ENCODE assay signal across 1 cellular context in the genomic region with DNA sequence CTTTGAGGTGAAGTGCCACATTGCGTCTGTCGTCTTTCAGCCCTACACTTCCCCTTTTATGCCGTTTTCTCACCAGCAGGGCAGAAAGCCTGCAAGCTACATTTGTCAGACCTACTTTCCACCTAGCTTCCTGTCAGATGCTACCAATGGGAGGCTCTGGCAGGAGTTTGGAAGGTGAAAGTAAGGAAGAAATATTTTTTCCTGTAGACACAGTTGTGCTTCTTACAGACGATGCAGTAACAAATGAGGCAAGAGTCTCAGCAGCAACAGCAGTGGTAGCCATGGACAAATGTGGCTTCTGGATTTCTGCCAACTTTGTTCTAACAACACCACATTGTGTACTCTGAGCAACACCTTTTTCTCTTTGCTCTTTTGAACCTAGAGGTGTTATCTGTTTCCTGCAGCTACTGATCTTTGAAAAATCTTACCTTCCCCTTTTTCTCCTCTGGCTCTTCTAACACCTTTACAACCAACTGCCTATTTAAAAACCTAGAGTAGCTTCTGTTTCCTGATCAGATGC.
TF ChIP-seq lines count a peak whose summit lies in the region.

No MANE protein-coding gene starts in this region.

TF ChIP-seq in HepG2, 621 proteins besides CTCF, POLR2A, EP300 and RAD21 (continues in another document):
- TF ChIP-seq HNRNPH1 (optimal IDR thresholded peaks at IDR 0.05; ENCODE audit: low read depth, low read length) (no peak), ZNF605 (CRISPR knock-in tag; IDR thresholded peaks at IDR 0.05) (0 out of 2 replicates have a peak, but pooled peaks have one; percentile 18), HDAC2 (CRISPR knock-in tag; IDR thresholded peaks at IDR 0.05) (no peak), ETV6 (CRISPR knock-in tag; conservative IDR thresholded peaks at IDR 0.05) (no peak), NFE2L1 (CRISPR knock-in tag; IDR thresholded peaks at IDR 0.05; ENCODE audit: borderline replicate concordance) (no peak), TBX2 (CRISPR knock-in tag; IDR thresholded peaks at IDR 0.05; ENCODE audit: borderline replicate concordance) (peak; percentile 81; the same call in 1 of the 2 replicates), ARNTL (CRISPR knock-in tag; IDR thresholded peaks at IDR 0.05) (no peak), NAIF1 (CRISPR knock-in tag; IDR thresholded peaks at IDR 0.05; ENCODE audit: borderline replicate concordance) (no peak), ATRX (CRISPR knock-in tag; IDR thresholded peaks at IDR 0.05; ENCODE audit: borderline replicate concordance) (no peak), RARA (CRISPR knock-in tag; IDR thresholded peaks at IDR 0.05) (peak; percentile 16; the same call in 1 of the 2 replicates), MTA3 (CRISPR knock-in tag; IDR thresholded peaks at IDR 0.05) (no peak), SOX13 (IDR thresholded peaks at IDR 0.05) (no peak), SOX13 (CRISPR knock-in tag; conservative IDR thresholded peaks at IDR 0.05 in 1 of 2, IDR thresholded peaks at IDR 0.05 in 1 of 2) (peak in 1 of 2 experiments; percentile 70; a peak in 2 of 4 replicates), REXO4 (CRISPR knock-in tag; IDR thresholded peaks at IDR 0.05; ENCODE audit: borderline replicate concordance) (no peak), ZSCAN22 (CRISPR knock-in tag; IDR thresholded peaks at IDR 0.05) (no peak), ZNF674 (CRISPR knock-in tag; IDR thresholded peaks at IDR 0.05; ENCODE audit: low read depth) (no peak), ZNF350 (CRISPR knock-in tag; IDR thresholded peaks at IDR 0.05; ENCODE audit: borderline replicate concordance, low read depth) (no peak), ZNF564 (CRISPR knock-in tag; IDR thresholded peaks at IDR 0.05) (0 out of 2 replicates have a peak, but pooled peaks have one; percentile 26)
- TF ChIP-seq, protein P1, sequence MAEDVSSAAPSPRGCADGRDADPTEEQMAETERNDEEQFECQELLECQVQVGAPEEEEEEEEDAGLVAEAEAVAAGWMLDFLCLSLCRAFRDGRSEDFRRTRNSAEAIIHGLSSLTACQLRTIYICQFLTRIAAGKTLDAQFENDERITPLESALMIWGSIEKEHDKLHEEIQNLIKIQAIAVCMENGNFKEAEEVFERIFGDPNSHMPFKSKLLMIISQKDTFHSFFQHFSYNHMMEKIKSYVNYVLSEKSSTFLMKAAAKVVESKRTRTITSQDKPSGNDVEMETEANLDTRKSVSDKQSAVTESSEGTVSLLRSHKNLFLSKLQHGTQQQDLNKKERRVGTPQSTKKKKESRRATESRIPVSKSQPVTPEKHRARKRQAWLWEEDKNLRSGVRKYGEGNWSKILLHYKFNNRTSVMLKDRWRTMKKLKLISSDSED (CRISPR knock-in tag; IDR thresholded peaks at IDR 0.05): no peak
- TF ChIP-seq, protein P2, sequence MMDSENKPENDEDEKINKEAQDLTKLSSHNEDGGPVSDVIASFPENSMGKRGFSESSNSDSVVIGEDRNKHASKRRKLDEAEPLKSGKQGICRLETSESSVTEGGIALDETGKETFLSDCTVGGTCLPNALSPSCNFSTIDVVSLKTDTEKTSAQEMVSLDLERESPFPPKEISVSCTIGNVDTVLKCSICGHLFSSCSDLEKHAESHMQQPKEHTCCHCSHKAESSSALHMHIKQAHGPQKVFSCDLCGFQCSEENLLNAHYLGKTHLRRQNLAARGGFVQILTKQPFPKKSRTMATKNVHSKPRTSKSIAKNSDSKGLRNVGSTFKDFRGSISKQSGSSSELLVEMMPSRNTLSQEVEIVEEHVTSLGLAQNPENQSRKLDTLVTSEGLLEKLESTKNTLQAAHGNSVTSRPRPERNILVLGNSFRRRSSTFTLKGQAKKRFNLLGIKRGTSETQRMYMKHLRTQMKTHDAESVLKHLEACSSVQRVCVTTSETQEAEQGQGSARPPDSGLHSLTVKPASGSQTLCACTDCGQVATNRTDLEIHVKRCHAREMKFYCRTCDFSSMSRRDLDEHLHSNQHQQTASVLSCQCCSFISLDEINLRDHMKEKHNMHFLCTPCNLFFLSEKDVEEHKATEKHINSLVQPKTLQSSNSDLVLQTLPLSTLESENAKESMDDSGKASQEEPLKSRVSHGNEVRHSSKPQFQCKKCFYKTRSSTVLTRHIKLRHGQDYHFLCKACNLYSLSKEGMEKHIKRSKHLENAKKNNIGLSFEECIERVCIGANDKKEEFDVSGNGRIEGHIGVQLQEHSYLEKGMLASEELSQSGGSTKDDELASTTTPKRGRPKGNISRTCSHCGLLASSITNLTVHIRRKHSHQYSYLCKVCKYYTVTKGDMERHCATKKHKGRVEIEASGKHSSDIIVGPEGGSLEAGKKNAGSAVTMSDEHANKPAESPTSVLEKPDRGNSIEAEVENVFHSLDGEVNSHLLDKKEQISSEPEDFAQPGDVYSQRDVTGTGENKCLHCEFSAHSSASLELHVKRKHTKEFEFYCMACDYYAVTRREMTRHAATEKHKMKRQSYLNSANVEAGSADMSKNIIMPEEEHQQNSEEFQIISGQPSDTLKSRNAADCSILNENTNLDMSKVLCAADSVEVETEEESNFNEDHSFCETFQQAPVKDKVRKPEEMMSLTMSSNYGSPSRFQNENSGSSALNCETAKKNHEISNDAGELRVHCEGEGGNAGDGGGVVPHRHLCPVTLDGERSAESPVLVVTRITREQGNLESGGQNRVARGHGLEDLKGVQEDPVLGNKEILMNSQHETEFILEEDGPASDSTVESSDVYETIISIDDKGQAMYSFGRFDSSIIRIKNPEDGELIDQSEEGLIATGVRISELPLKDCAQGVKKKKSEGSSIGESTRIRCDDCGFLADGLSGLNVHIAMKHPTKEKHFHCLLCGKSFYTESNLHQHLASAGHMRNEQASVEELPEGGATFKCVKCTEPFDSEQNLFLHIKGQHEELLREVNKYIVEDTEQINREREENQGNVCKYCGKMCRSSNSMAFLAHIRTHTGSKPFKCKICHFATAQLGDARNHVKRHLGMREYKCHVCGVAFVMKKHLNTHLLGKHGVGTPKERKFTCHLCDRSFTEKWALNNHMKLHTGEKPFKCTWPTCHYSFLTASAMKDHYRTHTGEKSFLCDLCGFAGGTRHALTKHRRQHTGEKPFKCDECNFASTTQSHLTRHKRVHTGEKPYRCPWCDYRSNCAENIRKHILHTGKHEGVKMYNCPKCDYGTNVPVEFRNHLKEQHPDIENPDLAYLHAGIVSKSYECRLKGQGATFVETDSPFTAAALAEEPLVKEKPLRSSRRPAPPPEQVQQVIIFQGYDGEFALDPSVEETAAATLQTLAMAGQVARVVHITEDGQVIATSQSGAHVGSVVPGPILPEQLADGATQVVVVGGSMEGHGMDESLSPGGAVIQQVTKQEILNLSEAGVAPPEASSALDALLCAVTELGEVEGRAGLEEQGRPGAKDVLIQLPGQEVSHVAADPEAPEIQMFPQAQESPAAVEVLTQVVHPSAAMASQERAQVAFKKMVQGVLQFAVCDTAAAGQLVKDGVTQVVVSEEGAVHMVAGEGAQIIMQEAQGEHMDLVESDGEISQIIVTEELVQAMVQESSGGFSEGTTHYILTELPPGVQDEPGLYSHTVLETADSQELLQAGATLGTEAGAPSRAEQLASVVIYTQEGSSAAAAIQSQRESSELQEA (CRISPR knock-in tag; IDR thresholded peaks at IDR 0.05; ENCODE audit: not compliant biosample characterization): no peak
- TF ChIP-seq, protein P3, sequence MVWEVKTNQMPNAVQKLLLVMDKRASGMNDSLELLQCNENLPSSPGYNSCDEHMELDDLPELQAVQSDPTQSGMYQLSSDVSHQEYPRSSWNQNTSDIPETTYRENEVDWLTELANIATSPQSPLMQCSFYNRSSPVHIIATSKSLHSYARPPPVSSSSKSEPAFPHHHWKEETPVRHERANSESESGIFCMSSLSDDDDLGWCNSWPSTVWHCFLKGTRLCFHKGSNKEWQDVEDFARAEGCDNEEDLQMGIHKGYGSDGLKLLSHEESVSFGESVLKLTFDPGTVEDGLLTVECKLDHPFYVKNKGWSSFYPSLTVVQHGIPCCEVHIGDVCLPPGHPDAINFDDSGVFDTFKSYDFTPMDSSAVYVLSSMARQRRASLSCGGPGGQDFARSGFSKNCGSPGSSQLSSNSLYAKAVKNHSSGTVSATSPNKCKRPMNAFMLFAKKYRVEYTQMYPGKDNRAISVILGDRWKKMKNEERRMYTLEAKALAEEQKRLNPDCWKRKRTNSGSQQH (CRISPR knock-in tag; IDR thresholded peaks at IDR 0.05; ENCODE audit: low read depth): no peak
- TF ChIP-seq, protein P4, sequence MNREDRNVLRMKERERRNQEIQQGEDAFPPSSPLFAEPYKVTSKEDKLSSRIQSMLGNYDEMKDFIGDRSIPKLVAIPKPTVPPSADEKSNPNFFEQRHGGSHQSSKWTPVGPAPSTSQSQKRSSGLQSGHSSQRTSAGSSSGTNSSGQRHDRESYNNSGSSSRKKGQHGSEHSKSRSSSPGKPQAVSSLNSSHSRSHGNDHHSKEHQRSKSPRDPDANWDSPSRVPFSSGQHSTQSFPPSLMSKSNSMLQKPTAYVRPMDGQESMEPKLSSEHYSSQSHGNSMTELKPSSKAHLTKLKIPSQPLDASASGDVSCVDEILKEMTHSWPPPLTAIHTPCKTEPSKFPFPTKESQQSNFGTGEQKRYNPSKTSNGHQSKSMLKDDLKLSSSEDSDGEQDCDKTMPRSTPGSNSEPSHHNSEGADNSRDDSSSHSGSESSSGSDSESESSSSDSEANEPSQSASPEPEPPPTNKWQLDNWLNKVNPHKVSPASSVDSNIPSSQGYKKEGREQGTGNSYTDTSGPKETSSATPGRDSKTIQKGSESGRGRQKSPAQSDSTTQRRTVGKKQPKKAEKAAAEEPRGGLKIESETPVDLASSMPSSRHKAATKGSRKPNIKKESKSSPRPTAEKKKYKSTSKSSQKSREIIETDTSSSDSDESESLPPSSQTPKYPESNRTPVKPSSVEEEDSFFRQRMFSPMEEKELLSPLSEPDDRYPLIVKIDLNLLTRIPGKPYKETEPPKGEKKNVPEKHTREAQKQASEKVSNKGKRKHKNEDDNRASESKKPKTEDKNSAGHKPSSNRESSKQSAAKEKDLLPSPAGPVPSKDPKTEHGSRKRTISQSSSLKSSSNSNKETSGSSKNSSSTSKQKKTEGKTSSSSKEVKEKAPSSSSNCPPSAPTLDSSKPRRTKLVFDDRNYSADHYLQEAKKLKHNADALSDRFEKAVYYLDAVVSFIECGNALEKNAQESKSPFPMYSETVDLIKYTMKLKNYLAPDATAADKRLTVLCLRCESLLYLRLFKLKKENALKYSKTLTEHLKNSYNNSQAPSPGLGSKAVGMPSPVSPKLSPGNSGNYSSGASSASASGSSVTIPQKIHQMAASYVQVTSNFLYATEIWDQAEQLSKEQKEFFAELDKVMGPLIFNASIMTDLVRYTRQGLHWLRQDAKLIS (CRISPR knock-in tag; IDR thresholded peaks at IDR 0.05): no peak
- TF ChIP-seq, protein P5, sequence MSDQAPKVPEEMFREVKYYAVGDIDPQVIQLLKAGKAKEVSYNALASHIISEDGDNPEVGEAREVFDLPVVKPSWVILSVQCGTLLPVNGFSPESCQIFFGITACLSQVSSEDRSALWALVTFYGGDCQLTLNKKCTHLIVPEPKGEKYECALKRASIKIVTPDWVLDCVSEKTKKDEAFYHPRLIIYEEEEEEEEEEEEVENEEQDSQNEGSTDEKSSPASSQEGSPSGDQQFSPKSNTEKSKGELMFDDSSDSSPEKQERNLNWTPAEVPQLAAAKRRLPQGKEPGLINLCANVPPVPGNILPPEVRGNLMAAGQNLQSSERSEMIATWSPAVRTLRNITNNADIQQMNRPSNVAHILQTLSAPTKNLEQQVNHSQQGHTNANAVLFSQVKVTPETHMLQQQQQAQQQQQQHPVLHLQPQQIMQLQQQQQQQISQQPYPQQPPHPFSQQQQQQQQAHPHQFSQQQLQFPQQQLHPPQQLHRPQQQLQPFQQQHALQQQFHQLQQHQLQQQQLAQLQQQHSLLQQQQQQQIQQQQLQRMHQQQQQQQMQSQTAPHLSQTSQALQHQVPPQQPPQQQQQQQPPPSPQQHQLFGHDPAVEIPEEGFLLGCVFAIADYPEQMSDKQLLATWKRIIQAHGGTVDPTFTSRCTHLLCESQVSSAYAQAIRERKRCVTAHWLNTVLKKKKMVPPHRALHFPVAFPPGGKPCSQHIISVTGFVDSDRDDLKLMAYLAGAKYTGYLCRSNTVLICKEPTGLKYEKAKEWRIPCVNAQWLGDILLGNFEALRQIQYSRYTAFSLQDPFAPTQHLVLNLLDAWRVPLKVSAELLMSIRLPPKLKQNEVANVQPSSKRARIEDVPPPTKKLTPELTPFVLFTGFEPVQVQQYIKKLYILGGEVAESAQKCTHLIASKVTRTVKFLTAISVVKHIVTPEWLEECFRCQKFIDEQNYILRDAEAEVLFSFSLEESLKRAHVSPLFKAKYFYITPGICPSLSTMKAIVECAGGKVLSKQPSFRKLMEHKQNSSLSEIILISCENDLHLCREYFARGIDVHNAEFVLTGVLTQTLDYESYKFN (CRISPR knock-in tag; conservative IDR thresholded peaks at IDR 0.05): peak; percentile 27; the same call in 1 of the 2 replicates
- TF ChIP-seq, protein P6, sequence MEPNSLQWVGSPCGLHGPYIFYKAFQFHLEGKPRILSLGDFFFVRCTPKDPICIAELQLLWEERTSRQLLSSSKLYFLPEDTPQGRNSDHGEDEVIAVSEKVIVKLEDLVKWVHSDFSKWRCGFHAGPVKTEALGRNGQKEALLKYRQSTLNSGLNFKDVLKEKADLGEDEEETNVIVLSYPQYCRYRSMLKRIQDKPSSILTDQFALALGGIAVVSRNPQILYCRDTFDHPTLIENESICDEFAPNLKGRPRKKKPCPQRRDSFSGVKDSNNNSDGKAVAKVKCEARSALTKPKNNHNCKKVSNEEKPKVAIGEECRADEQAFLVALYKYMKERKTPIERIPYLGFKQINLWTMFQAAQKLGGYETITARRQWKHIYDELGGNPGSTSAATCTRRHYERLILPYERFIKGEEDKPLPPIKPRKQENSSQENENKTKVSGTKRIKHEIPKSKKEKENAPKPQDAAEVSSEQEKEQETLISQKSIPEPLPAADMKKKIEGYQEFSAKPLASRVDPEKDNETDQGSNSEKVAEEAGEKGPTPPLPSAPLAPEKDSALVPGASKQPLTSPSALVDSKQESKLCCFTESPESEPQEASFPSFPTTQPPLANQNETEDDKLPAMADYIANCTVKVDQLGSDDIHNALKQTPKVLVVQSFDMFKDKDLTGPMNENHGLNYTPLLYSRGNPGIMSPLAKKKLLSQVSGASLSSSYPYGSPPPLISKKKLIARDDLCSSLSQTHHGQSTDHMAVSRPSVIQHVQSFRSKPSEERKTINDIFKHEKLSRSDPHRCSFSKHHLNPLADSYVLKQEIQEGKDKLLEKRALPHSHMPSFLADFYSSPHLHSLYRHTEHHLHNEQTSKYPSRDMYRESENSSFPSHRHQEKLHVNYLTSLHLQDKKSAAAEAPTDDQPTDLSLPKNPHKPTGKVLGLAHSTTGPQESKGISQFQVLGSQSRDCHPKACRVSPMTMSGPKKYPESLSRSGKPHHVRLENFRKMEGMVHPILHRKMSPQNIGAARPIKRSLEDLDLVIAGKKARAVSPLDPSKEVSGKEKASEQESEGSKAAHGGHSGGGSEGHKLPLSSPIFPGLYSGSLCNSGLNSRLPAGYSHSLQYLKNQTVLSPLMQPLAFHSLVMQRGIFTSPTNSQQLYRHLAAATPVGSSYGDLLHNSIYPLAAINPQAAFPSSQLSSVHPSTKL (CRISPR knock-in tag; IDR thresholded peaks at IDR 0.05): peak; percentile 33; the same call in 1 of the 2 replicates
